32 cellular contexts compared by ENCODE assay signal in the genomic region with DNA sequence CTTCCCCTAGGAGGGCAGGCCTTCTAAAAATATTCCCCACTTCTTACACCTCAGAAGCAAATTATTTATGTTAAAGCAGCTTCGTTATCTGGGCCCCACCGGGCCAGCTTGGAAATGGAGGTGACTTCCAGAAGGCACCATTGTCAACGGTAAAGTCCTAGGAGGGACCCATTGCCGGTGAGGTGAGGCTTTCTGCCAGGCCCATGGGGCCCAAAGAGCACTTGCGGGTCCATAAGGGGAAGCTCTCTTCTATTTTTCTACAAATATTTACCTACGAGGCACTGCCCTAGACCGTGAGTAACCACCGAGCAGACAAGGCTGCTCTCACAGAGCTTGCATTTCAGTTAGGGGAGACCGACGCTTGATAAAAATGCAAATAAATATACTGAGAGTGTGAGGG. TPM values are rescaled to one million over a fixed set of nuclear protein-coding genes. Genes with fewer than 3 reads are reported as not detected.
DNase-seq lines count a peak whose midpoint lies in the region; ATAC-seq, FAIRE-seq and TF ChIP-seq lines count a peak whose summit lies in the region.
"Had no signal": no experiment of that assay in that cellular context is flagged by ENCODE, and none has a peak within 500 bp of the region (broad histone marks: within the 10 kb centered on the region; RNA-seq: fewer than 3 reads in every experiment).

No MANE protein-coding gene starts in this region.

- H3K27ac Mint-ChIP-seq in GM23338 (no peak overlapping the region), nephron progenitor cell (peak overlapping the region; percentile 66)
- H3K27ac Mint-ChIP-seq: CD4-positive, alpha-beta memory T cell; CD4-positive, CD25-positive, alpha-beta regulatory T cell; CD8-positive, alpha-beta memory T cell had no signal

- H3K27ac ChIP-seq in HepG2 (ENCODE audit: extremely low read length, insufficient read depth, low read length) (no peak overlapping the region), right lobe of liver (no peak overlapping the region), GM23338 (ENCODE audit: low read depth) (no peak overlapping the region), sigmoid colon (no peak overlapping the region), dorsolateral prefrontal cortex (no peak overlapping the region)
- H3K27ac ChIP-seq: BLaER1 had no signal

- H3K4me2 ChIP-seq in HepG2 (ENCODE audit: low read depth, low read length) (0 out of 2 replicates have a peak overlapping the region, but pooled peaks have one; percentile 8), GM23338 (no peak overlapping the region)
- H3K4me2 ChIP-seq: BLaER1 had no signal

- H3K9me2 ChIP-seq in GM23338 (ENCODE audit: insufficient read depth), result peaks cover 11% of the 10 kb centered on the region; the same call in 1 of the 2 replicates

- DNase-seq in HepG2 (ENCODE audit: low spot score), result peak; percentile 45
- no peak for DNase-seq in right lobe of liver
- DNase-seq in GM23338 (ENCODE audit: low spot score), result no peak
- DNase-seq in nephron progenitor cell, result no peak
- peak; percentile 20 for DNase-seq in sigmoid colon
- no peak for DNase-seq in NK-92 treated with Interleukin-12 subunit alpha and Interleukin-12 subunit beta, amount 100 ng/mL, for 24 hours (lab: John Stamatoyannopoulos, UW)
- no peak for DNase-seq in dorsolateral prefrontal cortex
- DNase-seq: 8988T; ACHN; BE2C; C1 segment of cervical spinal cord; CD4-positive, alpha-beta memory T cell; CD4-positive, CD25-positive, alpha-beta regulatory T cell; CD8-positive, alpha-beta memory T cell; COR-L47; DMS 273 treated with DMSO at 0.1 percent for 48 hours; DMS153; DMS53; DMS79; DND-41; EL; GDM1 had no signal

- POLR2A ChIA-PET in HepG2 (lab: Yijun Ruan, JAX), result no interaction called here

- FAIRE-seq in HepG2 (lab: Jason Lieb, UNC), result peak; percentile 37
- FAIRE-seq: A204.1, GM12878, GM12892, GM18507 had no signal

- H3K9me3 Mint-ChIP-seq in GM23338 (no peaks in the 10 kb centered on the region), nephron progenitor cell (peaks cover 5% of the 10 kb centered on the region)
- H3K9me3 Mint-ChIP-seq: CD4-positive, alpha-beta memory T cell; CD8-positive, alpha-beta memory T cell had no signal

- intact Hi-C loops in HepG2 (cut with micrococcal nuclease; ENCODE audit: unreplicated experiment), result no loop called here
- intact Hi-C loops in right lobe of liver (cut with DNase I), result loop anchor here in 1 of 2 donors (10.0 kb wide), 1 partner anchor 180 kb away; no protein-coding TSS in a partner anchor
- intact Hi-C loops in sigmoid colon (cut with DNase I), result no loop called here
- intact Hi-C loops in dorsolateral prefrontal cortex (cut with DNase I), result no loop called here

- no peaks in the 10 kb centered on the region for H3K36me3 Mint-ChIP-seq in GM23338 (ENCODE audit: low read depth)
- H3K36me3 Mint-ChIP-seq in nephron progenitor cell (ENCODE audit: low read depth), result no peaks in the 10 kb centered on the region
- H3K36me3 Mint-ChIP-seq: CD14-positive monocyte; CD4-positive, alpha-beta memory T cell; CD4-positive, CD25-positive, alpha-beta regulatory T cell; CD8-positive, alpha-beta memory T cell had no signal

- H3K9me3 ChIP-seq in HepG2 (ENCODE audit: low read length) (no peaks in the 10 kb centered on the region), right lobe of liver (no peaks in the 10 kb centered on the region), sigmoid colon (no peaks in the 10 kb centered on the region)
- H3K9me3 ChIP-seq: BE2C, BLaER1 had no signal

- no peak for TF ChIP-seq RAD21 in HepG2 (CRISPR knock-in tag; IDR thresholded peaks at IDR 0.05)

- H3K4me3 ChIP-seq in HepG2 (replicated peaks in 1 of 3; ENCODE audit: insufficient read depth in 1 of 3, low read depth in 2 of 3, low read length in 3 of 3), result no peak overlapping the region
- H3K4me3 ChIP-seq in right lobe of liver, result no peak overlapping the region
- no peak overlapping the region for H3K4me3 ChIP-seq in GM23338
- H3K4me3 ChIP-seq in sigmoid colon, result no peak overlapping the region
- no peak overlapping the region for H3K4me3 ChIP-seq in dorsolateral prefrontal cortex
- H3K4me3 ChIP-seq: BLaER1, GM12878 had no signal

- H3K36me3 ChIP-seq in HepG2 (replicated peaks in 1 of 2; ENCODE audit: control insufficient read depth in 1 of 2, insufficient read depth in 2 of 2, low read length in 2 of 2) (no peaks in the 10 kb centered on the region), right lobe of liver (no peaks in the 10 kb centered on the region), GM23338 (ENCODE audit: insufficient read depth) (no peaks in the 10 kb centered on the region), sigmoid colon (no peaks in the 10 kb centered on the region)
- H3K36me3 ChIP-seq: BE2C, BLaER1 had no signal

- H3F3A ChIP-seq in GM23338 (replicated peaks; ENCODE audit: low read depth), result no peaks in the 10 kb centered on the region

- 3% methylated on average over 10 of the region's 10 CpGs for WGBS in HepG2 (ENCODE audit: low lambda C conversion rate)
- WGBS in right lobe of liver (ENCODE audit: insufficient coverage, low coverage, low lambda C conversion rate, missing lambda C conversion rate), result 75% methylated on average over 9 of the region's 10 CpGs
- WGBS in sigmoid colon, 2 donors, result 65 to 81% methylated on average over 10 of the region's 10 CpGs

- H2AFZ ChIP-seq in HepG2 (ENCODE audit: low read length) (no peak overlapping the region), GM23338 (peak overlapping the region; percentile 78)

- BruUV-seq in HepG2 (replicated peaks; lab: Mats Ljungman, UMichigan), result no TSS peak

- peaks cover 5% of the 10 kb centered on the region for H3K27me3 Mint-ChIP-seq in GM23338 (ENCODE audit: insufficient read depth, low read depth, poor library complexity)
- H3K27me3 Mint-ChIP-seq in nephron progenitor cell (ENCODE audit: low read depth, poor library complexity), result peaks cover 27% of the 10 kb centered on the region
- H3K27me3 Mint-ChIP-seq: CD4-positive, CD25-positive, alpha-beta regulatory T cell had no signal

- H3K79me2 ChIP-seq in HepG2 (ENCODE audit: insufficient read depth, low read length) (no peaks in the 10 kb centered on the region), GM23338 (replicated peaks; ENCODE audit: insufficient read depth) (no peaks in the 10 kb centered on the region)

- no peak for TF ChIP-seq CTCF in HepG2 (CRISPR knock-in tag; IDR thresholded peaks at IDR 0.05)
- no peak for TF ChIP-seq CTCF in right lobe of liver (IDR thresholded peaks at IDR 0.05)
- no peak for TF ChIP-seq CTCF in GM23338 (conservative IDR thresholded peaks at IDR 0.05; ENCODE audit: low read depth in 2 of 2)
- no peak for TF ChIP-seq CTCF in nephron progenitor cell (IDR thresholded peaks at IDR 0.05)
- no peak for TF ChIP-seq CTCF in sigmoid colon (IDR thresholded peaks at IDR 0.05)
- TF ChIP-seq CTCF in dorsolateral prefrontal cortex (IDR thresholded peaks at IDR 0.05 in 54 of 56, conservative IDR thresholded peaks at IDR 0.05 in 2 of 56; ENCODE audit: low read depth in 1 of 56, partially characterized antibody in 56 of 56), result no peak

- H3K27me3 ChIP-seq in HepG2 (ENCODE audit: control insufficient read depth in 1 of 2, insufficient read depth in 2 of 2, low read length in 2 of 2) (peaks cover 0 to 16% of the 10 kb centered on the region in 2 experiments; a peak in 2 of 5 replicates), right lobe of liver (no peaks in the 10 kb centered on the region), GM23338 (ENCODE audit: insufficient read depth) (no peaks in the 10 kb centered on the region), sigmoid colon (peaks cover 0 to 3% (median 0%) of the 10 kb centered on the region in 3 donors), dorsolateral prefrontal cortex (peaks cover 0 to 19% (median 0%) of the 10 kb centered on the region in 45 donors)
- H3K27me3 ChIP-seq: BE2C, BLaER1 had no signal

- H3K4me1 Mint-ChIP-seq in GM23338 (no peaks in the 10 kb centered on the region; the same call in 2 of the 3 replicates), nephron progenitor cell (peaks cover 38% of the 10 kb centered on the region)
- H3K4me1 Mint-ChIP-seq: CD14-positive monocyte; CD4-positive, alpha-beta memory T cell; CD4-positive, CD25-positive, alpha-beta regulatory T cell had no signal

- TF ChIP-seq EP300 in HepG2 (IDR thresholded peaks at IDR 0.05; ENCODE audit: low read depth in 2 of 2, low read length in 2 of 2), result no peak
- TF ChIP-seq EP300 in HepG2 (CRISPR knock-in tag; IDR thresholded peaks at IDR 0.05; ENCODE audit: borderline replicate concordance), result no peak
- TF ChIP-seq EP300 in sigmoid colon (IDR thresholded peaks at IDR 0.05), result no peak

- H4K20me1 ChIP-seq in HepG2 (ENCODE audit: insufficient read depth, low read length), result no peaks in the 10 kb centered on the region
- no peaks in the 10 kb centered on the region for H4K20me1 ChIP-seq in GM23338 (replicated peaks; ENCODE audit: insufficient read depth)
- H4K20me1 ChIP-seq: BLaER1 had no signal

- CTCF ChIA-PET in HepG2 (lab: Yijun Ruan, JAX; ENCODE audit: low intra/inter-chr PET ratio, low total read pairs), result no interaction called here

- H3K4me3 Mint-ChIP-seq in GM23338 (no peak overlapping the region), nephron progenitor cell (no peak overlapping the region)
- H3K4me3 Mint-ChIP-seq: CD14-positive monocyte; CD4-positive, alpha-beta memory T cell; CD4-positive, CD25-positive, alpha-beta regulatory T cell; CD8-positive, alpha-beta memory T cell had no signal

- ATAC-seq in HepG2, result peak; percentile 91
- ATAC-seq in right lobe of liver, result no peak
- ATAC-seq in GM23338, result no peak
- ATAC-seq: GM12878 had no signal

- no peak overlapping the region for H3K9ac ChIP-seq in HepG2 (ENCODE audit: insufficient read depth, low read depth, low read length)
- H3K9ac ChIP-seq: BLaER1 had no signal

- in situ Hi-C loops in HepG2 (cut with HindIII; ENCODE audit: extremely low pct_ligation_motif_present, low pct_unique_long_range_greater_than_20kb), result loop anchor here (10.0 kb wide), 1 partner anchor 510 kb away; no protein-coding TSS in a partner anchor

- TF ChIP-seq POLR2A in HepG2 (IDR thresholded peaks at IDR 0.05; ENCODE audit: insufficient read depth in 1 of 2, low read depth in 2 of 2, low read length in 2 of 2) (no peak), right lobe of liver (IDR thresholded peaks at IDR 0.05) (no peak), sigmoid colon (IDR thresholded peaks at IDR 0.05) (no peak)

- H3K4me1 ChIP-seq in HepG2 (ENCODE audit: insufficient read depth, low read length) (peaks cover 22% of the 10 kb centered on the region), right lobe of liver (no peaks in the 10 kb centered on the region), GM23338 (ENCODE audit: insufficient read depth) (no peaks in the 10 kb centered on the region), sigmoid colon (peaks cover 0 to 15% (median 7%) of the 10 kb centered on the region in 4 donors)
- H3K4me1 ChIP-seq: BE2C had no signal

RNA-seq across cellular contexts. Expression of a gene that starts 41.5 kb away (rescaled TPM):
- not detected in 2 replicates for total RNA-seq in HepG2 (2016; rRNA removed; fragmentation: Illumina TruSeq; extraction: Trizol)
- total RNA-seq in HepG2 (2016; cell fraction: cytosol; rRNA removed; fragmentation: Illumina TruSeq; extraction: Trizol; ENCODE audit: low read depth), result not detected in 2 replicates
- not detected in 2 replicates for total RNA-seq in HepG2 (2016; cell fraction: insoluble cytoplasmic fraction; rRNA removed; fragmentation: Illumina TruSeq; extraction: Trizol)
- total RNA-seq in HepG2 (2016; cell fraction: membrane; rRNA removed; fragmentation: Illumina TruSeq; extraction: Trizol), result not detected in 2 replicates
- not detected in 2 replicates for total RNA-seq in HepG2 (2016; cell fraction: nucleus; rRNA removed; fragmentation: Illumina TruSeq; extraction: Trizol)
- polyA plus RNA-seq in HepG2 (2011; rRNA removed), result not detected in 2 replicates
- polyA plus RNA-seq in HepG2 (2011; cell fraction: cytosol; rRNA removed), result not detected in 2 replicates
- polyA plus RNA-seq in HepG2 (2011; cell fraction: nucleus; rRNA removed), result not detected in 2 replicates
- not detected in 2 replicates for polyA plus RNA-seq in HepG2 (2012)
- not detected in 2 replicates for polyA plus RNA-seq in HepG2 (2016; cell fraction: cytosol; fragmentation: Illumina TruSeq; extraction: Trizol; ENCODE audit: low read depth)
- polyA plus RNA-seq in HepG2 (2016; cell fraction: insoluble cytoplasmic fraction; fragmentation: Illumina TruSeq; extraction: Trizol; ENCODE audit: low read depth), result not detected in 2 replicates
- polyA plus RNA-seq in HepG2 (2016; cell fraction: membrane; fragmentation: Illumina TruSeq; extraction: Trizol; ENCODE audit: low read depth), result not detected in 2 replicates
- polyA plus RNA-seq in HepG2 (2016; cell fraction: nucleus; fragmentation: Illumina TruSeq; extraction: Trizol; ENCODE audit: insufficient read depth, low read depth), result not detected in 2 replicates
- polyA minus RNA-seq in HepG2 (2011; rRNA and poly(A)+ RNA removed; ENCODE audit: low replicate concordance), result not detected in 2 replicates
- not detected in 2 replicates for polyA minus RNA-seq in HepG2 (2011; cell fraction: cytosol; rRNA and poly(A)+ RNA removed)
- polyA minus RNA-seq in HepG2 (2011; cell fraction: nucleus; rRNA and poly(A)+ RNA removed), result not detected in 2 replicates
- not detected for total RNA-seq in right lobe of liver
- total RNA-seq in GM23338 (2014; rRNA removed; shearing (Covaris generic)), result not detected in 2 replicates
- not detected in 2 replicates for polyA plus RNA-seq in GM23338 (2016; fragmentation: Nextera tagmentation; extraction: Ambion mirVana)
- not detected for total RNA-seq in sigmoid colon
- not detected for polyA plus RNA-seq in sigmoid colon
- total RNA-seq in dorsolateral prefrontal cortex, result not detected
- total RNA-seq: A673; CD4-positive, alpha-beta memory T cell; CD4-positive, CD25-positive, alpha-beta regulatory T cell; CD8-positive, alpha-beta memory T cell; Daoy; G401; GM12878 had no signal
- polyA plus RNA-seq: AG04450; CD14-positive monocyte; CD4-positive, alpha-beta memory T cell; CD4-positive, CD25-positive, alpha-beta regulatory T cell; CD8-positive, alpha-beta memory T cell; GM12878 had no signal

Comparison
In these comparisons a context has a peak if more than half of its experiments do, and no peak if none do; other contexts are left out.
1. DNase-seq: peak in HepG2 (single experiment) and sigmoid colon (single experiment); none in right lobe of liver (0 of 3), GM23338 (single experiment), nephron progenitor cell (single experiment), NK-92 treated with Interleukin-12 subunit alpha and Interleukin-12 subunit beta, amount 100 ng/mL, for 24 hours (single experiment) and dorsolateral prefrontal cortex (0 of 10).